Comparison of ENCODE assay signal across 9 cellular contexts in the genomic region with DNA sequence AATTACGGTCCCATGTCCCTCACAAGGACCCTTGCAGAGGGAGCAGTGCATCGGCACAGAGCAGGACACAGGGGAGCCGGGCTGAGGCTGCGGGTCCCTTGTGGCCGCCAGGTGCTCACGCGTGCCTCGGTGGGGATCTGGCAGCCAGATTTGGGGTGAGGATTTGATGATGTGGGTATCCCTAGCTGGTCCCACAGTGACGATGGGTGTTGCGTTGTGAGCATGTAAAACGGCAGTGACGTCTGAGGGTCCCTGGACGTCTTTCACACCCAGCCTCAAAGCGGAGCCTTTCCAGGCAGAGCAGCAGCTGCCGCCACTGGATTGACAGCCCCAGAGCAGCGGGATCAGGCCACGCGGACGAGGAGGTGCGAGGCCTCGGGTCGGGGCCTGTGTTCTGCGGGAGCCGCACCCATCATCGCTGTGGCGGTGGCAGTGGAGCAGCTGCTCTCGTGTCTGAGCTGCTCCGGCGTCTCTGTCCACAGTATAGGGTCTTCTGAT. TPM values are rescaled to one million over a fixed set of nuclear protein-coding genes. Genes with fewer than 3 reads are reported as not detected.
DNase-seq lines count a peak whose midpoint lies in the region; ATAC-seq and TF ChIP-seq lines count a peak whose summit lies in the region.
"Had no signal": no experiment of that assay in that cellular context is flagged by ENCODE, and none has a peak within 500 bp of the region (broad histone marks: within the 10 kb centered on the region; RNA-seq: fewer than 3 reads in every experiment).

No MANE protein-coding gene starts in this region.

- ATAC-seq in activated naive CD8-positive, alpha-beta T cell treated with anti-CD3 and anti-CD28 coated beads, Interleukin-2, amount 50 U/mL, for 24 hours = peak; percentile 3

- TF ChIP-seq POLR2A in testis (IDR thresholded peaks at IDR 0.05) = no peak

- H3K9me3 Mint-ChIP-seq in T-helper 1 cell treated with Interleukin-12 subunit alpha and Interleukin-12 subunit beta and Interleukin-4 antibody, amounts not matched to agents 30 μg/mL and 1 μg/mL, for 36 hours = no peaks in the 10 kb centered on the region
- H3K9me3 Mint-ChIP-seq in activated naive CD8-positive, alpha-beta T cell treated with anti-CD3 and anti-CD28 coated beads, Interleukin-2, amount 50 U/mL, for 24 hours = no peaks in the 10 kb centered on the region

- H3K27ac ChIP-seq in layer of hippocampus (ENCODE audit: low read depth, low read length) (peak overlapping the region; percentile 100), testis (peak overlapping the region; percentile 83 to 92)

- peaks cover 7% of the 10 kb centered on the region for H3K36me3 Mint-ChIP-seq in T-helper 1 cell treated with Interleukin-12 subunit alpha and Interleukin-12 subunit beta and Interleukin-4 antibody, amounts not matched to agents 30 μg/mL and 1 μg/mL, for 36 hours (ENCODE audit: low read depth)
- peaks cover 3% of the 10 kb centered on the region for H3K36me3 Mint-ChIP-seq in activated naive CD8-positive, alpha-beta T cell treated with anti-CD3 and anti-CD28 coated beads, Interleukin-2, amount 50 U/mL, for 24 hours (ENCODE audit: low read depth)

- no peak for TF ChIP-seq CTCF in testis (IDR thresholded peaks at IDR 0.05)

- peak overlapping the region; percentile 78 for H3K4me3 Mint-ChIP-seq in T-helper 1 cell treated with Interleukin-12 subunit alpha and Interleukin-12 subunit beta and Interleukin-4 antibody, amounts not matched to agents 30 μg/mL and 1 μg/mL, for 36 hours
- peak overlapping the region; percentile 70 for H3K4me3 Mint-ChIP-seq in activated naive CD8-positive, alpha-beta T cell treated with anti-CD3 and anti-CD28 coated beads, Interleukin-2, amount 50 U/mL, for 24 hours

- H3K4me1 Mint-ChIP-seq in T-helper 1 cell treated with Interleukin-12 subunit alpha and Interleukin-12 subunit beta and Interleukin-4 antibody, amounts not matched to agents 30 μg/mL and 1 μg/mL, for 36 hours (ENCODE audit: low read depth) = peaks cover 27% of the 10 kb centered on the region
- peaks cover 37% of the 10 kb centered on the region for H3K4me1 Mint-ChIP-seq in activated naive CD8-positive, alpha-beta T cell treated with anti-CD3 and anti-CD28 coated beads, Interleukin-2, amount 50 U/mL, for 24 hours

- DNase-seq in T-helper 1 cell = no peak
- DNase-seq in activated naive CD8-positive, alpha-beta T cell treated with anti-CD3 and anti-CD28 coated beads, Interleukin-2, amount 50 U/mL, for 24 hours = no peak
- DNase-seq in testis = no peak
- no peak for DNase-seq in NCI-H345 treated with DMSO at 0.1 percent for 48 hours (lab: John Stamatoyannopoulos, UW; ENCODE audit: unreplicated experiment)
- no peak for DNase-seq in NK-92 treated with Interleukin-12 subunit alpha and Interleukin-12 subunit beta, amount 100 ng/mL, for 24 hours (lab: John Stamatoyannopoulos, UW)
- DNase-seq in stimulated activated CD4-positive, alpha-beta T cell treated with anti-CD3 and anti-CD28 coated beads, Interleukin-2, amount 100 ng/mL, for 48 hours = no peak
- DNase-seq: 8988T had no signal

- H3K27me3 ChIP-seq in layer of hippocampus (ENCODE audit: control insufficient read depth, insufficient read depth, low read length) (no peaks in the 10 kb centered on the region), testis (no peaks in the 10 kb centered on the region)

- no peaks in the 10 kb centered on the region for H3K36me3 ChIP-seq in testis (ENCODE audit: low read depth, missing control alignments)

- intact Hi-C loops in testis (cut with DNase I; ENCODE audit: low total_unique reads) = no loop called here

- no peaks in the 10 kb centered on the region for H3K9me3 ChIP-seq in testis

- H3K27ac Mint-ChIP-seq in T-helper 1 cell treated with Interleukin-12 subunit alpha and Interleukin-12 subunit beta and Interleukin-4 antibody, amounts not matched to agents 30 μg/mL and 1 μg/mL, for 36 hours = peak overlapping the region; percentile 90
- H3K27ac Mint-ChIP-seq in activated naive CD8-positive, alpha-beta T cell treated with anti-CD3 and anti-CD28 coated beads, Interleukin-2, amount 50 U/mL, for 24 hours = peak overlapping the region; percentile 70

- 52% methylated on average over 26 of the region's 29 CpGs; no CpG with 5 or more reads in 1 of the 2 donors for WGBS in testis, 2 donors

- H3K4me1 ChIP-seq in testis = peaks cover 21% of the 10 kb centered on the region

- H3K27me3 Mint-ChIP-seq in T-helper 1 cell treated with Interleukin-12 subunit alpha and Interleukin-12 subunit beta and Interleukin-4 antibody, amounts not matched to agents 30 μg/mL and 1 μg/mL, for 36 hours (ENCODE audit: low read depth) = no peaks in the 10 kb centered on the region
- H3K27me3 Mint-ChIP-seq in activated naive CD8-positive, alpha-beta T cell treated with anti-CD3 and anti-CD28 coated beads, Interleukin-2, amount 50 U/mL, for 24 hours = no peaks in the 10 kb centered on the region

- peak overlapping the region; percentile 31 to 32 for H3K4me3 ChIP-seq in testis

RNA-seq across cellular contexts. Expression of a gene that starts 54.6 kb away (rescaled TPM):
- total RNA-seq in testis = 100 to 1,000 TPM; 163 to 165 TPM
- 142 TPM for polyA plus RNA-seq in testis (ENCODE audit: insufficient read depth, low read depth, low replicate concordance)
